In genomic region chr11:67076202-67076601, GRCh38 we compare ENCODE assay signal across 21 cellular contexts. TPM values are rescaled to one million over a fixed set of nuclear protein-coding genes. Genes with fewer than 3 reads are reported as not detected.
"Had no signal": no experiment of that assay in that cellular context is flagged by ENCODE, and none has a peak within 500 bp of the region (broad histone marks: within the 10 kb centered on the region; RNA-seq: fewer than 3 reads in every experiment).

No MANE protein-coding gene starts in this region.

- FAIRE-seq: TTC549, urothelium cell line had no signal

- H3K9me3 ChIP-seq: neutrophil, sigmoid colon, thyroid gland had no signal

- H3K27me3 ChIP-seq: dorsolateral prefrontal cortex, foreskin keratinocyte, hepatocyte, thyroid gland had no signal

- H3K4me1 ChIP-seq: parathyroid adenoma, thyroid gland had no signal

- H3K4me3 ChIP-seq: dorsolateral prefrontal cortex, hepatocyte, lung, sigmoid colon, thyroid gland had no signal

- ATAC-seq: activated CD8-positive, alpha-beta memory T cell treated with anti-CD3 and anti-CD28 coated beads, Interleukin-2, amount 10 ng/mL, durations not matched to agents 7 days and 5 days; foreskin keratinocyte; natural killer cell had no signal

- H3K79me2 ChIP-seq: hepatocyte, parathyroid adenoma had no signal

- H3K36me3 ChIP-seq: neutrophil, sigmoid colon, thyroid gland had no signal

- DNase-seq: activated B cell treated with CpG ODN at 0.5 μM for 24 hours; activated CD4-positive, alpha-beta memory T cell treated with anti-CD3 and anti-CD28 coated beads, Interleukin-2, amount 10 ng/mL, durations not matched to agents 7 days and 5 days; activated CD4-positive, alpha-beta T cell treated with anti-CD3 and anti-CD28 coated beads for 4 hours; activated CD8-positive, alpha-beta memory T cell treated with anti-CD3 and anti-CD28 coated beads, Interleukin-2, amount 10 ng/mL, durations not matched to agents 7 days and 5 days; activated naive CD4-positive, alpha-beta T cell treated with Interleukin-2 at 50 U/mL for 16 hours; activated T-cell treated with anti-CD3 and anti-CD28 coated beads, Interleukin-2, amount 50 U/mL, for 1 hour; caudate nucleus; dorsolateral prefrontal cortex; foreskin keratinocyte; natural killer cell; sigmoid colon; stimulated activated naive CD4-positive, alpha-beta T cell; thyroid gland had no signal

- H2AFZ ChIP-seq: hepatocyte, parathyroid adenoma had no signal

- H3K4me2 ChIP-seq: hepatocyte had no signal

- H3K27ac ChIP-seq: dorsolateral prefrontal cortex, foreskin keratinocyte, hepatocyte, neutrophil, parathyroid adenoma, sigmoid colon, thyroid gland had no signal

- H3K9ac ChIP-seq: parathyroid adenoma had no signal

RNA-seq across cellular contexts. Expression of gene RHOD, which starts 19.6 kb away (rescaled TPM):
- total RNA-seq: activated B cell treated with CpG ODN at 0.5 μM for 24 hours, natural killer cell had no signal

RNA-seq across cellular contexts. Expression of gene SYT12, which starts 53.3 kb away (rescaled TPM):
- total RNA-seq: activated B cell treated with CpG ODN at 0.5 μM for 24 hours; activated CD4-positive, alpha-beta memory T cell treated with anti-CD3 and anti-CD28 coated beads, Interleukin-2, amount 10 ng/mL, durations not matched to agents 7 days and 5 days; activated CD8-positive, alpha-beta memory T cell treated with anti-CD3 and anti-CD28 coated beads, Interleukin-2, amount 10 ng/mL, durations not matched to agents 7 days and 5 days; activated T-helper 2 cell treated with anti-CD3 and anti-CD28 coated beads, Interferon-gamma antibody, Interleukin-2, Interleukin-4, amounts not matched to agents 10 μg/mL and 5 μg/mL and 100 μg/mL, durations not matched to agents 14 hours and 24 hours and 36 hours; natural killer cell; sigmoid colon had no signal
- polyA plus RNA-seq: fibroblast of lung had no signal
